Comparison of ENCODE assay signal across 1 cellular context in genomic region chr5:142825378-142826089, GRCh38.
TF ChIP-seq lines count a peak whose summit lies in the region.

No MANE protein-coding gene starts in this region.

TF ChIP-seq in endothelial cell of umbilical vein, 7 proteins besides CTCF, POLR2A, EP300 and RAD21:
- TF ChIP-seq GATA2 (IDR thresholded peaks at IDR 0.05; ENCODE audit: insufficient read depth, insufficient read length, low read depth, low read length) (no peak), POLR2AphosphoS5 (IDR thresholded peaks at IDR 0.05; ENCODE audit: insufficient read depth, low read depth, low read length) (no peak), EZH2 (IDR thresholded peaks at IDR 0.05; ENCODE audit: borderline replicate concordance, low read depth, low read length, severe bottlenecking) (no peak), MAX (IDR thresholded peaks at IDR 0.05; ENCODE audit: insufficient read depth, insufficient read length) (no peak), JUN (IDR thresholded peaks at IDR 0.05; ENCODE audit: borderline replicate concordance, insufficient read depth, insufficient read length, low read depth) (no peak), FOS (IDR thresholded peaks at IDR 0.05; ENCODE audit: borderline replicate concordance, insufficient read depth, low read length) (no peak), MYC (IDR thresholded peaks at IDR 0.05; ENCODE audit: low read depth, low read length) (no peak)
